28 cellular contexts compared by ENCODE assay signal in the genomic region with DNA sequence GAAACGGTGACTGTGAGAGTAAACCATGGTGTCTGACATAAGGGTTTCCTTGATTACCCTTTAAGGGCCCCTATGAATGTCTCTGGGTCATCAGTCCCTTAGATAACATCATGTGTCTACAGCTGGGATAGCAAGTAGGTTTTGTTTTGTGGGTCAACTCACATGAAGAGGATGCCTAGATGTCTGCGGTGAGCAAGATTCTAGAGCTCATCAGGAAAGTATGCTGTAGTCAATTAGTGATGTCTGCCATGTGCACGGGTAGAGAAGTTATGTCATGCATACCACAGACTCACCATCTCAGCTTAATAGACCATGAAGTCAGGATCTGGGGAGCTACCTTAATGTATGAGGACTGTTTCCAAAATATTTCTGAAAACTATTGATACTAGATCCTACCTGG. TPM values are rescaled to one million over a fixed set of nuclear protein-coding genes. Genes with fewer than 3 reads are reported as not detected.
"Had no signal": no experiment of that assay in that cellular context is flagged by ENCODE, and none has a peak within 500 bp of the region (broad histone marks: within the 10 kb centered on the region; RNA-seq: fewer than 3 reads in every experiment).

No MANE protein-coding gene starts in this region.

- FAIRE-seq: endothelial cell of umbilical vein, urothelium cell line had no signal

- H3K4me1 ChIP-seq: adrenal gland, spleen, testis, transverse colon had no signal

- DNase-seq: activated CD4-positive, alpha-beta T cell treated with anti-CD3 and anti-CD28 coated beads for 4 hours; activated CD4-positive, alpha-beta T cell treated with anti-CD3 and anti-CD28 coated beads, Interleukin-2, amount 50 U/mL, for 48 hours; activated CD4-positive, CD25-positive, alpha-beta regulatory T cell; activated CD8-positive, alpha-beta memory T cell treated with anti-CD3 and anti-CD28 coated beads, Interleukin-2, amount 50 U/mL, for 4 hours; activated effector memory CD4-positive, alpha-beta T cell treated with anti-CD3 and anti-CD28 coated beads, Interleukin-2, amount 50 U/mL, for 16 hours; activated naive CD4-positive, alpha-beta T cell treated with anti-CD3 and anti-CD28 coated beads for 36 hours; activated naive CD8-positive, alpha-beta T cell treated with anti-CD3 and anti-CD28 coated beads for 36 hours; activated T-cell treated with anti-CD3 and anti-CD28 coated beads, Interleukin-2, amount 50 U/mL, for 1 hour; adrenal gland; aorta; caudate nucleus; foreskin fibroblast; heart right ventricle; left ventricle myocardium inferior; posterior cingulate gyrus; right cardiac atrium; spleen; stimulated activated naive CD4-positive, alpha-beta T cell treated with Interleukin-2 at 50 U/mL for 16 hours; T-helper 2 cell; testis; transverse colon had no signal

- H3K9me3 Mint-ChIP-seq: activated naive CD4-positive, alpha-beta T cell treated with anti-CD3 and anti-CD28 coated beads for 36 hours; activated naive CD8-positive, alpha-beta T cell treated with anti-CD3 and anti-CD28 coated beads for 36 hours; activated T-helper 1 cell treated with anti-CD3 and anti-CD28 coated beads, Interleukin-12 subunit alpha, Interleukin-12 subunit beta, Interleukin-2, Interleukin-4 antibody, amounts not matched to agents 30 ng/mL and 10 ng/mL and 1 ng/mL, durations not matched to agents 14 hours and 24 hours and 36 hours; brain had no signal

- H3K27ac ChIP-seq: adrenal gland, heart right ventricle, left ventricle myocardium inferior, spleen, testis, transverse colon had no signal

- ATAC-seq: heart right ventricle, right cardiac atrium had no signal

- H3K4me3 ChIP-seq: adrenal gland, heart right ventricle, left ventricle myocardium inferior, lung, spleen, testis, transverse colon had no signal

- H3K36me3 ChIP-seq: adrenal gland, heart right ventricle, left ventricle myocardium inferior, spleen, transverse colon had no signal

- H3K27me3 ChIP-seq: adrenal gland, heart right ventricle, testis, transverse colon had no signal

- H3K4me3 Mint-ChIP-seq: activated naive CD4-positive, alpha-beta T cell treated with anti-CD3 and anti-CD28 coated beads for 36 hours; activated naive CD8-positive, alpha-beta T cell treated with anti-CD3 and anti-CD28 coated beads for 36 hours; activated T-helper 1 cell treated with anti-CD3 and anti-CD28 coated beads, Interleukin-12 subunit alpha, Interleukin-12 subunit beta, Interleukin-2, Interleukin-4 antibody, amounts not matched to agents 30 ng/mL and 10 ng/mL and 1 ng/mL, durations not matched to agents 14 hours and 24 hours and 36 hours; brain; nephron had no signal

- H3K4me1 Mint-ChIP-seq: activated naive CD8-positive, alpha-beta T cell treated with anti-CD3 and anti-CD28 coated beads for 36 hours; brain; nephron had no signal

- H3K27ac Mint-ChIP-seq: activated naive CD4-positive, alpha-beta T cell treated with anti-CD3 and anti-CD28 coated beads for 36 hours; activated naive CD8-positive, alpha-beta T cell treated with anti-CD3 and anti-CD28 coated beads for 36 hours; activated T-helper 1 cell treated with anti-CD3 and anti-CD28 coated beads, Interleukin-12 subunit alpha, Interleukin-12 subunit beta, Interleukin-2, Interleukin-4 antibody, amounts not matched to agents 30 ng/mL and 10 ng/mL and 1 ng/mL, durations not matched to agents 14 hours and 24 hours and 36 hours; brain; nephron had no signal

- H3K9me3 ChIP-seq: adrenal gland, heart right ventricle, left ventricle myocardium inferior, spleen, testis, transverse colon had no signal

- H3K36me3 Mint-ChIP-seq: activated naive CD8-positive, alpha-beta T cell treated with anti-CD3 and anti-CD28 coated beads for 36 hours; brain had no signal

RNA-seq across cellular contexts. Expression of gene CDH13, which starts 57.5 kb away (rescaled TPM):
- total RNA-seq: activated CD8-positive, alpha-beta memory T cell treated with anti-CD3 and anti-CD28 coated beads for 36 hours; activated naive CD4-positive, alpha-beta T cell treated with anti-CD3 and anti-CD28 coated beads for 36 hours; activated naive CD8-positive, alpha-beta T cell treated with anti-CD3 and anti-CD28 coated beads for 36 hours; activated T-helper 1 cell treated with anti-CD3 and anti-CD28 coated beads, Interleukin-12 subunit alpha, Interleukin-12 subunit beta, Interleukin-2, Interleukin-4 antibody, amounts not matched to agents 30 ng/mL and 10 ng/mL and 1 ng/mL, durations not matched to agents 14 hours and 24 hours and 36 hours had no signal
